In the genomic region with DNA sequence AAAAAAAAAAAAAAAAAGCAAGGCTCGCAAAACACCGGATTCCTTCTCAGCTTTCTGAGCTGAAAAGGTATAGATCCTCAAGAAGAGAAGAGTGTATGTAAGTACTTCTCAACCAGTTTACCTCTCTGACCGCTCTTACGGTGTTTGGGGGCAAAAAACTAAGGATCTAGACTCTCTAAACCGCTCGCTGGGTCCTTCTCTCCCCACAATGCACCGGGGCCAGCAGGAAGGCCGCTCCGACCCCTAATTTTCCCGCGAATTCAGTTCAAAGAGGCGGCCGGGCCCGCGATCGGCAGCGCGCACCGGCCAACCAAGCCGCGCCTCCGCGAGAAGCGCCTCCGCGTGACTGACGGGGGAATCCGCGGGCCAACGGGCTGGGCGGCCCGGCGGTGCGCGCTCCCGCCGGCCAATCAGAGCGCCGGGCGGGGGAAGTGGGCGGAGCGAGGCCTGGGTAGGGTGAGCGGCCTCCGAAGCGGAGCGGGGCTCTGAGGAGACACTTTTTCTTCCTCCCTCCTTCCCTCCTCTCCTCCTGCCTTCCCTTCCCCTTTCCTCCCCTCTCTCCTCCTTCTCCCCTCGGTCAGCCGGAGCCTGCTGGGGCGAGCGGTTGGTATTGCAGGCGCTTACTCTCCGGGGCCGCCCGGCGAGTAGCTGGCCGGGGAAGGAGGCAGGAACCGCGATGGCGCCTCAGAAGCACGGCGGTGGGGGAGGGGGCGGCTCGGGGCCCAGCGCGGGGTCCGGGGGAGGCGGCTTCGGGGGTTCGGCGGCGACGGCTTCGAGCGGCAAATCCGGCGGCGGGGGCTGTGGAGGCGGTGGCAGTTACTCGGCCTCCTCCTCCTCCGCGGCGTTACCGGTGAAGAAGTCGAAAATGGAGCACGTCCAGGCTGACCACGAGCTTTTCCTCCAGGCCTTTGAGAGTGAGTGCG, we compare ENCODE assay signal across 8 cellular contexts.
DNase-seq lines count a peak whose midpoint lies in the region; ATAC-seq and TF ChIP-seq lines count a peak whose summit lies in the region.
"Not testable (repeated sequence)": the region's sequence is repeated elsewhere in the genome, so short reads cannot be mapped to it uniquely, and the experiment has no call there.

No MANE protein-coding gene starts in this region.

- peak overlapping the region; percentile 98 for H3K27ac Mint-ChIP-seq in T-helper 2 cell treated with Interferon-gamma antibody and Interleukin-4, amounts not matched to agents 5 μg/mL and 100 μg/mL, for 36 hours

- H3K9me3 Mint-ChIP-seq in T-helper 2 cell treated with Interferon-gamma antibody and Interleukin-4, amounts not matched to agents 5 μg/mL and 100 μg/mL, for 36 hours = not testable (repeated sequence)

- H3K27ac ChIP-seq in right cardiac atrium (ENCODE audit: low read length) = peak overlapping the region; percentile 92

- not testable (repeated sequence) for H3K27me3 Mint-ChIP-seq in T-helper 2 cell treated with Interferon-gamma antibody and Interleukin-4, amounts not matched to agents 5 μg/mL and 100 μg/mL, for 36 hours (ENCODE audit: low read depth)

- peaks cover 15% of the 10 kb centered on the region for H3K4me1 Mint-ChIP-seq in T-helper 2 cell treated with Interferon-gamma antibody and Interleukin-4, amounts not matched to agents 5 μg/mL and 100 μg/mL, for 36 hours (ENCODE audit: low read depth)

- not testable (repeated sequence) for H3K4me1 ChIP-seq in right cardiac atrium (ENCODE audit: control insufficient read depth, insufficient read depth, low read length)

- peak overlapping the region; percentile 84 for H3K4me3 ChIP-seq in right cardiac atrium (ENCODE audit: low read length)

- TF ChIP-seq POLR2A in GM15510 (IDR thresholded peaks at IDR 0.05; ENCODE audit: borderline replicate concordance, extremely low read depth, insufficient read length) = peak; percentile 73

- not testable (repeated sequence) for H3K9me3 ChIP-seq in right cardiac atrium (ENCODE audit: control insufficient read depth, low read length)

- not testable (repeated sequence) for H3K27me3 ChIP-seq in right cardiac atrium (ENCODE audit: control insufficient read depth, insufficient read depth)

- DNase-seq in NCI-H187 (lab: John Stamatoyannopoulos, UW) (peak; percentile 59 to 67), anterior cingulate cortex (lab: John Stamatoyannopoulos, UW) (peak in 53 of 58 donors; percentile 28 to 88 (median 73)), right cardiac atrium (peak; percentile 88 to 95 (median 95)), pulmonary artery endothelial cell (ENCODE audit: low read depth, low spot score) (peak; percentile 17), ureter (ENCODE audit: low spot score) (peak; percentile 87)
- DNase-seq in T-helper 2 cell treated with Interferon-gamma antibody and Interleukin-4, amounts not matched to agents 5 μg/mL and 100 μg/mL, for 36 hours (ENCODE audit: low spot score) = peak; percentile 80

- H3K4me3 Mint-ChIP-seq in T-helper 2 cell treated with Interferon-gamma antibody and Interleukin-4, amounts not matched to agents 5 μg/mL and 100 μg/mL, for 36 hours = peak overlapping the region; percentile 97

- peaks cover 18% of the 10 kb centered on the region for H3K36me3 Mint-ChIP-seq in T-helper 2 cell treated with Interferon-gamma antibody and Interleukin-4, amounts not matched to agents 5 μg/mL and 100 μg/mL, for 36 hours (ENCODE audit: low read depth)

- WGBS in right cardiac atrium = under 1% methylated on average over 87 of the region's 87 CpGs

- ATAC-seq in HG02884 (IDR thresholded peaks at IDR 0.05; ENCODE audit: unreplicated experiment) (peak; percentile 63), right cardiac atrium (peak; percentile 99)

- intact Hi-C loops in right cardiac atrium (cut with DNase I) = not testable (repeated sequence)

Comparison
In these comparisons a context has a peak if more than half of its experiments do, and no peak if none do; other contexts are left out.
1. Peak in every context shown above with its lines: DNase-seq, ATAC-seq, H3K4me3 ChIP-seq and H3K27ac ChIP-seq.
2. DNase-seq: peak in every context shown above with its lines; median percentile 95 in right cardiac atrium; 87 in ureter; 80 in T-helper 2 cell treated with Interferon-gamma antibody and Interleukin-4, amounts not matched to agents 5 μg/mL and 100 μg/mL, for 36 hours; 73 in anterior cingulate cortex; 63 in NCI-H187; 17 in pulmonary artery endothelial cell.